24 cellular contexts compared by ENCODE assay signal in genomic region chr13:76316998-76317527, GRCh38.
"Had no signal": no experiment of that assay in that cellular context is flagged by ENCODE, and none has a peak within 500 bp of the region (broad histone marks: within the 10 kb centered on the region; RNA-seq: fewer than 3 reads in every experiment).

No MANE protein-coding gene starts in this region.

- H3K36me3 ChIP-seq: ascending aorta, SJCRH30 had no signal

- H3K9me3 ChIP-seq: body of pancreas, SJCRH30 had no signal

- H3K4me1 ChIP-seq: ascending aorta, body of pancreas, SJCRH30 had no signal

- H3K4me3 ChIP-seq: ascending aorta, body of pancreas, SJCRH30 had no signal

- H3K36me3 Mint-ChIP-seq: activated naive CD4-positive, alpha-beta T cell treated with anti-CD3 and anti-CD28 coated beads, Interleukin-2, amount 50 U/mL, for 24 hours had no signal

- H3K9ac ChIP-seq: KMS-11 had no signal

- H3K4me1 Mint-ChIP-seq: activated naive CD4-positive, alpha-beta T cell treated with anti-CD3 and anti-CD28 coated beads, Interleukin-2, amount 50 U/mL, for 24 hours had no signal

- H3K27ac ChIP-seq: ascending aorta, body of pancreas, KMS-11, SJCRH30 had no signal

- H3K27me3 Mint-ChIP-seq: activated naive CD4-positive, alpha-beta T cell treated with anti-CD3 and anti-CD28 coated beads, Interleukin-2, amount 50 U/mL, for 24 hours had no signal

- H3K27me3 ChIP-seq: ascending aorta, body of pancreas, SJCRH30 had no signal

- H3K27ac Mint-ChIP-seq: activated CD8-positive, alpha-beta T cell treated with anti-CD3 and anti-CD28 coated beads, Interleukin-2, amount 10 ng/mL, durations not matched to agents 7 days and 5 days; activated naive CD4-positive, alpha-beta T cell treated with anti-CD3 and anti-CD28 coated beads, Interleukin-2, amount 50 U/mL, for 24 hours had no signal

- H3K4me3 Mint-ChIP-seq: activated CD8-positive, alpha-beta T cell treated with anti-CD3 and anti-CD28 coated beads, Interleukin-2, amount 10 ng/mL, durations not matched to agents 7 days and 5 days; activated naive CD4-positive, alpha-beta T cell treated with anti-CD3 and anti-CD28 coated beads, Interleukin-2, amount 50 U/mL, for 24 hours had no signal

- DNase-seq: activated CD4-positive, alpha-beta T cell treated with anti-CD3 and anti-CD28 coated beads for 4 hours; activated CD8-positive, alpha-beta memory T cell treated with anti-CD3 and anti-CD28 coated beads, Interleukin-2, amount 50 U/mL, for 48 hours; activated CD8-positive, alpha-beta T cell treated with anti-CD3 and anti-CD28 coated beads, Interleukin-2, amount 10 ng/mL, durations not matched to agents 7 days and 5 days; activated effector memory CD4-positive, alpha-beta T cell treated with Interleukin-2 at 50 U/mL for 16 hours; activated naive CD4-positive, alpha-beta T cell; activated T-cell treated with anti-CD3 and anti-CD28 coated beads, Interleukin-2, amount 50 U/mL, for 1 hour; amniotic stem cell; body of pancreas; central memory CD4-positive, alpha-beta T cell; MM.1S; NCI-H1105; NCI-H1436 treated with DMSO at 0.1 percent for 48 hours; NCI-H187; NCI-H2081; NCI-H2171; NCI-H345; NCI-H510A; NCI-H526 treated with DMSO at 0.1 percent for 48 hours; NCI-H82; SJCRH30; T-helper 1 cell had no signal

- H3K4me2 ChIP-seq: KMS-11 had no signal
